Comparison of ENCODE assay signal across 8 cellular contexts in the genomic region with DNA sequence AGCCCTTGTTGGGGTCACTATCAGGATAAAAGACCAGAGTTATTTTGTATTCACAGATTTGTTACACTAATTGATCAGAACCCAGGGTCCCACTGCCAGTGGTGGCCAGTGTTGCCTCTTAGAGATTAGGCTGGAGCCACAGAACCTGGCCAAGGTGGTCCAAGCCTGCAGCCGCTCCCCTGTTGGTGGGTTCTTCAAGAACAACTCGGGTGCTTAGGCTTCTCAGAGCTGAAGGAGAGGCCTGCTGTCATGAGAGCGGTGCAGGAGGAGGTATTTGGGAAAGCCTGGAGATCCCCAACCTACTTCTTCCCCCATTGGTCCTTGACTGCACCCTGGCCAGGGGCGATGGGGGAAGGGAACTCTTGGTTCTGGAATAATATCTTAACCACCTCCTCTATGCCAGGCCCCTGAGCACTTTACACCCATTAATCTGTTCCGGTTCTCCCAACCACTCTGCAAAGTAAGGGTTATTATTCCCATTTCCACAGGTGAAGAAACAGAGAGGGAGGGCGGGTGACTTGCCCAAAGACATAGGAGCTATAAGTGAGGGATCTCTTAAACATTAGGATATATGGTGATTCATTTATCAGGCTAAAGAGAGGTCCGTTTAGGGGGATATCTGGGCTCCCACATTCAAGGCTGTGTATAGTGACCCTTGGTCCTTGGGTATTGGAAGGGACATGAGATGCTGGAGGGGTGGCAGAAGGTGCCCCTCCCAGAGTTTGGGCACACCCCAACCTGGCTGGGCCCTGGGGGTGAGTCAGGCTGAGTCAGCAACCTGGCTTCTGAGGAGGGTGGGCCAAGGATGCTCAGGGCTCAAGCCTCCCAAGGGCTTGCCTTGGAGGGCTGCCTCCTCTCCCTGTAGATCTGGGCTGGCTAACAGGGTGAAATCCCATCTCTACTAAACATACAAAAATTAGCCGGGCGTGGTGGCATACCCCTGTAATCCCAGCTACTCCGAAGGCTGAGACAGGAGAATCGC. TPM values are rescaled to one million over a fixed set of nuclear protein-coding genes. Genes with fewer than 3 reads are reported as not detected.
DNase-seq lines count a peak whose midpoint lies in the region; ATAC-seq and TF ChIP-seq lines count a peak whose summit lies in the region.

No MANE protein-coding gene starts in this region.

- H3K27ac ChIP-seq in ascending aorta (peak overlapping the region; percentile 91 to 95), tibial nerve (peak overlapping the region; percentile 16 to 93 (median 80))

- TF ChIP-seq POLR2A in tibial nerve (IDR thresholded peaks at IDR 0.05): no peak

- H3K27me3 ChIP-seq in ascending aorta (no peaks in the 10 kb centered on the region), tibial nerve (peaks cover 0 to 23% of the 10 kb centered on the region in 2 donors)

- DNase-seq in HS-27A (ENCODE audit: low read depth) (peak; percentile 42), ascending aorta (ENCODE audit: low spot score in 2 of 2) (no peak), kidney tubule cell (ENCODE audit: low spot score) (peak; percentile 85), tibial nerve (ENCODE audit: low spot score in 2 of 2) (no peak), MV-4-11 (lab: John Stamatoyannopoulos, UW) (no peak), NCI-H1048 (lab: John Stamatoyannopoulos, UW) (no peak)
- no peak for DNase-seq in stimulated activated CD4-positive, alpha-beta T cell treated with anti-CD3 and anti-CD28 coated beads, Interleukin-4, amount 100 ng/mL, for 4 hours

- TF ChIP-seq CTCF in ascending aorta (IDR thresholded peaks at IDR 0.05) (no peak), tibial nerve (IDR thresholded peaks at IDR 0.05) (no peak)

- H3K4me3 ChIP-seq in ascending aorta (peak overlapping the region in 1 of 2 donors; percentile 39), tibial nerve (no peak overlapping the region)

- H3K4me1 ChIP-seq in ascending aorta: peaks cover 27 to 57% of the 10 kb centered on the region in 2 donors
- peaks cover 0 to 76% (median 44%) of the 10 kb centered on the region in 4 donors for H3K4me1 ChIP-seq in tibial nerve

- 86 to 87% methylated on average over 11 of the region's 11 CpGs for WGBS in tibial nerve, 2 donors

- no peaks in the 10 kb centered on the region for H3K9me3 ChIP-seq in ascending aorta
- no peaks in the 10 kb centered on the region for H3K9me3 ChIP-seq in tibial nerve

- ATAC-seq in GM21367 (IDR thresholded peaks at IDR 0.05; ENCODE audit: unreplicated experiment): no peak

- intact Hi-C loops in ascending aorta (cut with DNase I): loop anchor here (1.0 to 5.0 kb wide), 5 partner anchors 29 to 234 kb away; partner anchors contain the start of genes SLC9A1 and WDTC1

- H3K36me3 ChIP-seq in ascending aorta: peaks cover 0 to under 1% of the 10 kb centered on the region in 2 donors
- H3K36me3 ChIP-seq in tibial nerve: no peaks in the 10 kb centered on the region

- no peak for TF ChIP-seq EP300 in tibial nerve (IDR thresholded peaks at IDR 0.05)

RNA-seq across cellular contexts. Expression of gene TRNP1, which starts 5.1 kb away (rescaled TPM):
- total RNA-seq in ascending aorta (37.6 TPM), tibial nerve (10 to 100 TPM; 15.0 to 55.7 (median 52.4) TPM)

RNA-seq across cellular contexts. Expression of gene TENT5B, which starts 14.0 kb away (rescaled TPM):
- total RNA-seq in ascending aorta (45.4 TPM), tibial nerve (10 to 100 TPM; 11.7 to 36.3 (median 27.4) TPM)

RNA-seq across cellular contexts. Expression of gene KDF1, which starts 38.3 kb away (rescaled TPM):
- total RNA-seq in ascending aorta (not detected), tibial nerve (not detected)

Comparison
In these comparisons a context has a peak if more than half of its experiments do, and no peak if none do; other contexts are left out.
1. DNase-seq: peak in HS-27A (single experiment) and kidney tubule cell (single experiment); none in ascending aorta (0 of 2), tibial nerve (0 of 2), MV-4-11 (single experiment), stimulated activated CD4-positive, alpha-beta T cell treated with anti-CD3 and anti-CD28 coated beads, Interleukin-4, amount 100 ng/mL, for 4 hours (0 of 2) and NCI-H1048 (single experiment).